In the genomic region with DNA sequence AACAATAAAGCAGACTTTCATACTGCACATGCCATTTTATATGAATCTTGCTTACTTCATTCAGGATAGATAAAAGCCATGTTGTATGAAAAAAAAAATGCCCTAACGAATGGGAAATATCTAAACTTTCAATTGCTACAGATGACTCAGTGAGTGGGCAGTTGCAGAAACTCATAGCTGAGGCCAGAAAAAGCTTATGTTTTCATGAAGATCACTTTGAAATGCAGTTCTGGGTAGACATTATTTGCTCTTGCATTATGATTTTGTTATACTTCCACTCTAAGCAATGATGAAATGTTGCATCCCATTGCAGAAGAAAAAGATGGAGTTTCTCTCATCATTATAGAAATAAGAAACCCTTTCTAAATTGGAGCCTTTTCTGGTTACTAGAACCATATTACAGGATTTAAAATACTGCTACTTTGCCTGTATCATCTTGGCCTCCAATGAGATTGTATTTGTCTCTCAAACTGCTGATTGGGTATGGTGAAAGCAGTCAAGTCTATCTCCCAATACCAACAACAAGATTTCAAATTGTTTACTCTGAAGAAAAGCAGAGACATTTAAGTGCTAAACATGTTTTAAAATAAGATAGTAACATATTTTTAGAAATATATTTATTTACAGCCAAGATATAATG, we compare ENCODE assay signal across 1 cellular context.
TF ChIP-seq lines count a peak whose summit lies in the region.

No MANE protein-coding gene starts in this region.

TF ChIP-seq in IMR-90, 13 proteins besides CTCF, POLR2A, EP300 and RAD21 (continued from another document):
- TF ChIP-seq FOS (IDR thresholded peaks at IDR 0.05; ENCODE audit: low read depth, low read length) (0 out of 2 replicates have a peak, but pooled peaks have one; percentile 14), CEBPB (IDR thresholded peaks at IDR 0.05; ENCODE audit: low read depth, low read length) (peak; percentile 81)
